In genomic region chr12:13223176-13223806, GRCh38 we compare ENCODE assay signal across 14 cellular contexts. TPM values are rescaled to one million over a fixed set of nuclear protein-coding genes. Genes with fewer than 3 reads are reported as not detected.
DNase-seq lines count a peak whose midpoint lies in the region; ATAC-seq and TF ChIP-seq lines count a peak whose summit lies in the region.
"Had no signal": no experiment of that assay in that cellular context is flagged by ENCODE, and none has a peak within 500 bp of the region (broad histone marks: within the 10 kb centered on the region; RNA-seq: fewer than 3 reads in every experiment).

No MANE protein-coding gene starts in this region.

- POLR2A ChIA-PET in MCF 10A (lab: Yijun Ruan, JAX), result interaction anchor here (0.7 to 20.9 kb wide), 18 partner anchors 9 to 436 kb away, joined by 3 to 243 read pairs (median 5); partner anchors contain the start of genes EMP1, GPRC5A and GSG1
- POLR2A ChIA-PET in activated CD4-positive, alpha-beta T cell treated with anti-CD3 and anti-CD28 coated beads for 36 hours (lab: Charles Lee), result no interaction called here
- POLR2A ChIA-PET in activated CD4-positive, alpha-beta memory T cell treated with anti-CD3 and anti-CD28 coated beads for 36 hours (lab: Charles Lee), result no interaction called here

- no peaks in the 10 kb centered on the region for H3K4me1 ChIP-seq in breast epithelium
- no peaks in the 10 kb centered on the region for H3K4me1 ChIP-seq in gastrocnemius medialis

- no TSS peak for BruUV-seq in MCF 10A (replicated peaks; lab: Mats Ljungman, UMichigan)

- no peaks in the 10 kb centered on the region for H3K27me3 Mint-ChIP-seq in MCF 10A (ENCODE audit: insufficient read depth, unreplicated experiment)
- peaks cover 18% of the 10 kb centered on the region for H3K27me3 Mint-ChIP-seq in activated CD4-positive, alpha-beta T cell treated with anti-CD3 and anti-CD28 coated beads for 36 hours
- H3K27me3 Mint-ChIP-seq in activated CD4-positive, alpha-beta memory T cell treated with anti-CD3 and anti-CD28 coated beads for 36 hours, result peaks cover 14% of the 10 kb centered on the region

- no peak for TF ChIP-seq POLR2A in breast epithelium (IDR thresholded peaks at IDR 0.05)
- no peak for TF ChIP-seq POLR2A in gastrocnemius medialis (IDR thresholded peaks at IDR 0.05)

- H3K4me3 ChIP-seq in breast epithelium (no peak overlapping the region), fibroblast of mammary gland (ENCODE audit: control insufficient read depth, low read depth, low read length) (no peak overlapping the region), gastrocnemius medialis (no peak overlapping the region)
- H3K4me3 ChIP-seq: coronary artery, tibial nerve had no signal

- intact Hi-C loops in MCF 10A (cut with micrococcal nuclease) (loop anchor here (5.0 kb wide), 1 partner anchor 436 kb away; the partner anchor contains the start of gene APOLD1), breast epithelium (cut with DNase I; ENCODE audit: low total_unique reads) (no loop called here), gastrocnemius medialis (cut with DNase I; ENCODE audit: low total_unique reads) (no loop called here)
- intact Hi-C loops in activated CD4-positive, alpha-beta T cell treated with anti-CD3 and anti-CD28 coated beads for 36 hours (cut with DNase I, micrococcal nuclease), result no loop called here
- intact Hi-C loops in activated CD4-positive, alpha-beta memory T cell treated with anti-CD3 and anti-CD28 coated beads for 36 hours (cut with micrococcal nuclease), result no loop called here

- CTCF ChIA-PET in MCF 10A (lab: Yijun Ruan, JAX), result interaction anchor here (0.6 to 6.8 kb wide), 9 partner anchors 13 to 747 kb away, joined by 3 to 86 read pairs (median 3); no protein-coding TSS in a partner anchor
- CTCF ChIA-PET in activated CD4-positive, alpha-beta T cell treated with anti-CD3 and anti-CD28 coated beads for 36 hours (lab: Charles Lee), result interaction anchor here (0.6 to 1.8 kb wide), 5 partner anchors 8 to 822 kb away, joined by 3 to 8 read pairs (median 3); no protein-coding TSS in a partner anchor
- CTCF ChIA-PET in activated CD4-positive, alpha-beta memory T cell treated with anti-CD3 and anti-CD28 coated beads for 36 hours (lab: Charles Lee), result interaction anchor here (1.0 to 1.5 kb wide), 2 partner anchors 11 to 307 kb away, joined by 3 to 4 read pairs; no protein-coding TSS in a partner anchor

- no peak for ATAC-seq in gastrocnemius medialis
- no peak for ATAC-seq in activated CD4-positive, alpha-beta T cell treated with anti-CD3 and anti-CD28 coated beads for 36 hours

- no peaks in the 10 kb centered on the region for H3K27me3 ChIP-seq in breast epithelium
- H3K27me3 ChIP-seq in gastrocnemius medialis, result no peaks in the 10 kb centered on the region
- H3K27me3 ChIP-seq: tibial nerve had no signal

- H3K9me3 ChIP-seq in breast epithelium (no peaks in the 10 kb centered on the region), gastrocnemius medialis (no peaks in the 10 kb centered on the region)

- H3K4me3 Mint-ChIP-seq in MCF 10A (ENCODE audit: unreplicated experiment), result peak overlapping the region; percentile 15
- no peak overlapping the region for H3K4me3 Mint-ChIP-seq in activated CD4-positive, alpha-beta T cell treated with anti-CD3 and anti-CD28 coated beads for 36 hours
- no peak overlapping the region for H3K4me3 Mint-ChIP-seq in activated CD4-positive, alpha-beta memory T cell treated with anti-CD3 and anti-CD28 coated beads for 36 hours

- peaks cover 3% of the 10 kb centered on the region for H3K9me3 Mint-ChIP-seq in MCF 10A (ENCODE audit: unreplicated experiment)
- peaks cover 3% of the 10 kb centered on the region for H3K9me3 Mint-ChIP-seq in activated CD4-positive, alpha-beta T cell treated with anti-CD3 and anti-CD28 coated beads for 36 hours (ENCODE audit: low read depth)
- H3K9me3 Mint-ChIP-seq in activated CD4-positive, alpha-beta memory T cell treated with anti-CD3 and anti-CD28 coated beads for 36 hours, result peaks cover 3% of the 10 kb centered on the region

- TF ChIP-seq CTCF in MCF 10A (IDR thresholded peaks at IDR 0.05; ENCODE audit: unreplicated experiment) (no peak), breast epithelium (IDR thresholded peaks at IDR 0.05) (no peak), fibroblast of mammary gland (conservative IDR thresholded peaks at IDR 0.05; ENCODE audit: control insufficient read depth, insufficient read depth, low read depth, low read length) (no peak), gastrocnemius medialis (IDR thresholded peaks at IDR 0.05 in 4 of 5, conservative IDR thresholded peaks at IDR 0.05 in 1 of 5) (no peak)

- H3K27ac ChIP-seq in breast epithelium (peak overlapping the region in 1 of 2 donors; percentile 9), gastrocnemius medialis (no peak overlapping the region)
- H3K27ac ChIP-seq: tibial nerve had no signal

- H3K36me3 Mint-ChIP-seq in MCF 10A (ENCODE audit: insufficient read depth, unreplicated experiment), result peaks cover 16% of the 10 kb centered on the region
- no peaks in the 10 kb centered on the region for H3K36me3 Mint-ChIP-seq in activated CD4-positive, alpha-beta T cell treated with anti-CD3 and anti-CD28 coated beads for 36 hours (ENCODE audit: low read depth)
- peaks cover 2% of the 10 kb centered on the region for H3K36me3 Mint-ChIP-seq in activated CD4-positive, alpha-beta memory T cell treated with anti-CD3 and anti-CD28 coated beads for 36 hours

- in situ Hi-C loops in gastrocnemius medialis (cut with MboI; ENCODE audit: low sequenced_read_pairs in 4 of 4), result loop anchor here in 1 of 4 donors (25.0 kb wide), 1 partner anchor 136 kb away; no protein-coding TSS in a partner anchor

- peak overlapping the region; percentile 80 for H3K27ac Mint-ChIP-seq in MCF 10A (ENCODE audit: low read depth, unreplicated experiment)
- no peak overlapping the region for H3K27ac Mint-ChIP-seq in activated CD4-positive, alpha-beta T cell treated with anti-CD3 and anti-CD28 coated beads for 36 hours
- H3K27ac Mint-ChIP-seq in activated CD4-positive, alpha-beta memory T cell treated with anti-CD3 and anti-CD28 coated beads for 36 hours, result no peak overlapping the region

- peak; percentile 92 for DNase-seq in MCF 10A (ENCODE audit: unreplicated experiment)
- DNase-seq in breast epithelium (ENCODE audit: low spot score in 2 of 2), result no peak
- DNase-seq in RPMI7951 (ENCODE audit: low read depth), result peak; percentile 93
- DNase-seq in fibroblast of mammary gland (ENCODE audit: low read depth), result peak; percentile 94
- DNase-seq in gastrocnemius medialis, result no peak
- DNase-seq in stimulated activated naive CD4-positive, alpha-beta T cell (lab: John Stamatoyannopoulos, UW), result no peak
- no peak for DNase-seq in activated CD4-positive, alpha-beta T cell treated with anti-CD3 and anti-CD28 coated beads for 36 hours
- no peak for DNase-seq in activated CD4-positive, alpha-beta memory T cell treated with anti-CD3 and anti-CD28 coated beads for 36 hours
- DNase-seq: activated T-cell treated with anti-CD3 and anti-CD28 coated beads for 4 hours; C1 segment of cervical spinal cord; NCI-H510A treated with DMSO at 0.1 percent for 48 hours; stimulated activated CD4-positive, alpha-beta T cell treated with anti-CD3 and anti-CD28 coated beads, Interleukin-2, amount 100 ng/mL, for 48 hours had no signal

- H3K36me3 ChIP-seq in breast epithelium, result no peaks in the 10 kb centered on the region
- no peaks in the 10 kb centered on the region for H3K36me3 ChIP-seq in gastrocnemius medialis

- H3K4me1 Mint-ChIP-seq in MCF 10A (ENCODE audit: insufficient read depth, unreplicated experiment), result peaks cover 43% of the 10 kb centered on the region
- no peaks in the 10 kb centered on the region for H3K4me1 Mint-ChIP-seq in activated CD4-positive, alpha-beta T cell treated with anti-CD3 and anti-CD28 coated beads for 36 hours
- no peaks in the 10 kb centered on the region for H3K4me1 Mint-ChIP-seq in activated CD4-positive, alpha-beta memory T cell treated with anti-CD3 and anti-CD28 coated beads for 36 hours (ENCODE audit: low read depth)

RNA-seq across cellular contexts. Expression of gene EMP1, which starts 26.8 kb away (rescaled TPM):
- 193 and 230 TPM in 2 replicates for total RNA-seq in MCF 10A (2022)
- 100 to 1,000 TPM; 207 to 759 (median 444) TPM for total RNA-seq in breast epithelium
- total RNA-seq in RPMI7951 (2014; rRNA removed; shearing (Covaris generic)), result 71.3 and 120 TPM in 2 replicates
- total RNA-seq in gastrocnemius medialis, result 100 to 1,000 TPM in 1 of 4 donors, 10 to 100 TPM in 3; 33.5 to 111 (median 73.6) TPM
- total RNA-seq in activated CD4-positive, alpha-beta T cell treated with anti-CD3 and anti-CD28 coated beads for 36 hours, result 10 to 100 TPM; 12.9 to 16.6 TPM
- 10 to 100 TPM; 54.4 to 57.3 TPM for total RNA-seq in activated CD4-positive, alpha-beta memory T cell treated with anti-CD3 and anti-CD28 coated beads for 36 hours

Comparison
In these comparisons a context has a peak if more than half of its experiments do, and no peak if none do; other contexts are left out.
1. DNase-seq: peak in MCF 10A (single experiment), RPMI7951 (single experiment) and fibroblast of mammary gland (single experiment); none in breast epithelium (0 of 2), gastrocnemius medialis (0 of 2), stimulated activated naive CD4-positive, alpha-beta T cell (0 of 6), activated CD4-positive, alpha-beta T cell treated with anti-CD3 and anti-CD28 coated beads for 36 hours (single experiment) and activated CD4-positive, alpha-beta memory T cell treated with anti-CD3 and anti-CD28 coated beads for 36 hours (single experiment).